Comparison of ENCODE assay signal across 11 cellular contexts in genomic region chr1:35369922-35370671, GRCh38.
DNase-seq lines count a peak whose midpoint lies in the region; ATAC-seq and TF ChIP-seq lines count a peak whose summit lies in the region.
"Had no signal": no experiment of that assay in that cellular context is flagged by ENCODE, and none has a peak within 500 bp of the region (broad histone marks: within the 10 kb centered on the region; RNA-seq: fewer than 3 reads in every experiment).

No MANE protein-coding gene starts in this region.

- no peak overlapping the region for H3K4me2 ChIP-seq in DND-41 (ENCODE audit: insufficient read depth, low read length)
- no peak overlapping the region for H3K4me2 ChIP-seq in osteoblast (ENCODE audit: insufficient read depth, low read length)

- no peak overlapping the region for H3K27ac Mint-ChIP-seq in activated CD4-positive, alpha-beta memory T cell treated with anti-CD3 and anti-CD28 coated beads, Interleukin-2, amount 10 ng/mL, durations not matched to agents 7 days and 5 days
- H3K27ac Mint-ChIP-seq: activated naive CD4-positive, alpha-beta T cell treated with anti-CD3 and anti-CD28 coated beads, Interleukin-2, amount 10 ng/mL, durations not matched to agents 7 days and 5 days had no signal

- H3K79me2 ChIP-seq in DND-41 (ENCODE audit: insufficient read depth, low read length) (no peaks in the 10 kb centered on the region; the same call in 1 of the 2 replicates), osteoblast (ENCODE audit: insufficient read depth, low read length) (peaks cover 2% of the 10 kb centered on the region)

- H4K20me1 ChIP-seq in DND-41 (ENCODE audit: insufficient read depth, low read length) (no peaks in the 10 kb centered on the region), osteoblast (ENCODE audit: insufficient read depth, low read length) (no peaks in the 10 kb centered on the region)

- H3K27ac ChIP-seq in DND-41 (ENCODE audit: low read length) (0 out of 2 replicates have a peak overlapping the region, but pooled peaks have one; percentile 35), osteoblast (ENCODE audit: low read depth, low read length) (peak overlapping the region; percentile 49)

- H3K36me3 Mint-ChIP-seq in activated CD4-positive, alpha-beta memory T cell treated with anti-CD3 and anti-CD28 coated beads, Interleukin-2, amount 10 ng/mL, durations not matched to agents 7 days and 5 days (ENCODE audit: low read depth), result peaks cover 3% of the 10 kb centered on the region

- DNase-seq in DND-41, result peak; percentile 50
- DNase-seq in NCI-H2171 treated with DMSO at 0.1 percent for 48 hours (lab: John Stamatoyannopoulos, UW), result peak; percentile 91
- peak; percentile 69 for DNase-seq in fibroblast of gingiva (ENCODE audit: low read depth)
- DNase-seq in osteoblast (ENCODE audit: insufficient read length, low spot score, missing footprints), result peak; percentile 57
- DNase-seq in activated CD4-positive, alpha-beta memory T cell treated with anti-CD3 and anti-CD28 coated beads, Interleukin-2, amount 10 ng/mL, durations not matched to agents 7 days and 5 days, result no peak
- no peak for DNase-seq in NCI-H748 treated with DMSO at 0.1 percent for 48 hours (lab: John Stamatoyannopoulos, UW)
- DNase-seq in NCI-H1092 treated with DMSO at 0.1 percent for 48 hours (lab: John Stamatoyannopoulos, UW), result no peak
- DNase-seq: activated naive CD4-positive, alpha-beta T cell treated with anti-CD3 and anti-CD28 coated beads, Interleukin-2, amount 10 ng/mL, durations not matched to agents 7 days and 5 days; NCI-H1417 had no signal

- H3K27me3 ChIP-seq in DND-41 (ENCODE audit: insufficient read depth, low read length, poor library complexity) (no peaks in the 10 kb centered on the region), osteoblast (ENCODE audit: insufficient read depth, low read length) (no peaks in the 10 kb centered on the region)

- H3K4me3 Mint-ChIP-seq in activated CD4-positive, alpha-beta memory T cell treated with anti-CD3 and anti-CD28 coated beads, Interleukin-2, amount 10 ng/mL, durations not matched to agents 7 days and 5 days, result no peak overlapping the region
- H3K4me3 Mint-ChIP-seq: activated naive CD4-positive, alpha-beta T cell treated with anti-CD3 and anti-CD28 coated beads, Interleukin-2, amount 10 ng/mL, durations not matched to agents 7 days and 5 days had no signal

- H3K36me3 ChIP-seq in DND-41 (ENCODE audit: insufficient read depth, low read length) (peaks cover 23% of the 10 kb centered on the region; the same call in 1 of the 2 replicates), osteoblast (ENCODE audit: insufficient read depth, low read length) (peaks cover 2% of the 10 kb centered on the region)

- H3K9me3 ChIP-seq in DND-41 (ENCODE audit: insufficient read depth, low read length, severe bottlenecking) (no peaks in the 10 kb centered on the region), osteoblast (ENCODE audit: low read depth, low read length) (no peaks in the 10 kb centered on the region)

- no peak overlapping the region for H3K9ac ChIP-seq in DND-41 (ENCODE audit: low read depth, low read length)

- no peaks in the 10 kb centered on the region for H3K4me1 Mint-ChIP-seq in activated CD4-positive, alpha-beta memory T cell treated with anti-CD3 and anti-CD28 coated beads, Interleukin-2, amount 10 ng/mL, durations not matched to agents 7 days and 5 days
- H3K4me1 Mint-ChIP-seq: activated naive CD4-positive, alpha-beta T cell treated with anti-CD3 and anti-CD28 coated beads, Interleukin-2, amount 10 ng/mL, durations not matched to agents 7 days and 5 days had no signal

- H3K27me3 Mint-ChIP-seq in activated CD4-positive, alpha-beta memory T cell treated with anti-CD3 and anti-CD28 coated beads, Interleukin-2, amount 10 ng/mL, durations not matched to agents 7 days and 5 days, result no peaks in the 10 kb centered on the region
- H3K27me3 Mint-ChIP-seq: activated naive CD4-positive, alpha-beta T cell treated with anti-CD3 and anti-CD28 coated beads, Interleukin-2, amount 10 ng/mL, durations not matched to agents 7 days and 5 days; progenitor cell of endocrine pancreas had no signal

- H3K4me1 ChIP-seq in DND-41 (ENCODE audit: insufficient read depth, low read length) (peaks cover 10% of the 10 kb centered on the region), osteoblast (ENCODE audit: insufficient read depth, low read length) (peaks cover 8% of the 10 kb centered on the region)

- POLR2A ChIA-PET in activated CD4-positive, alpha-beta memory T cell treated with anti-CD3 and anti-CD28 coated beads, Interleukin-2, amount 10 ng/mL, durations not matched to agents 7 days and 5 days (lab: Charles Lee), result no interaction called here

- H3K9me3 Mint-ChIP-seq in activated CD4-positive, alpha-beta memory T cell treated with anti-CD3 and anti-CD28 coated beads, Interleukin-2, amount 10 ng/mL, durations not matched to agents 7 days and 5 days, result no peaks in the 10 kb centered on the region
- H3K9me3 Mint-ChIP-seq: activated naive CD4-positive, alpha-beta T cell treated with anti-CD3 and anti-CD28 coated beads, Interleukin-2, amount 10 ng/mL, durations not matched to agents 7 days and 5 days had no signal

- no peak for TF ChIP-seq CTCF in DND-41 (IDR thresholded peaks at IDR 0.05; ENCODE audit: borderline replicate concordance, extremely low read depth, low read length, poor library complexity, severe bottlenecking)
- TF ChIP-seq CTCF in osteoblast (IDR thresholded peaks at IDR 0.05; ENCODE audit: extremely low read depth, low read depth, low read length), result no peak

- ATAC-seq in DND-41 (ENCODE audit: insufficient read depth, low read depth) (peak; percentile 87), HG02678 (IDR thresholded peaks at IDR 0.05; ENCODE audit: unreplicated experiment) (no peak)

- H2AFZ ChIP-seq in DND-41 (ENCODE audit: low read depth, low read length) (no peak overlapping the region), osteoblast (ENCODE audit: low read length) (no peak overlapping the region)

- no peak overlapping the region for H3K4me3 ChIP-seq in DND-41 (ENCODE audit: low read depth in 1 of 2, low read length in 2 of 2)
- H3K4me3 ChIP-seq in osteoblast (ENCODE audit: insufficient read depth, low read length), result no peak overlapping the region

- CTCF ChIA-PET in activated CD4-positive, alpha-beta memory T cell treated with anti-CD3 and anti-CD28 coated beads, Interleukin-2, amount 10 ng/mL, durations not matched to agents 7 days and 5 days (lab: Charles Lee), result interaction anchor here (0.6 to 1.1 kb wide), 2 partner anchors 104 to 295 kb away, joined by 4 read pairs; no protein-coding TSS in a partner anchor

Comparison
In these comparisons a context has a peak if more than half of its experiments do, and no peak if none do; other contexts are left out.
1. DNase-seq: peak in DND-41 (single experiment), NCI-H2171 treated with DMSO at 0.1 percent for 48 hours (single experiment), fibroblast of gingiva (single experiment) and osteoblast (single experiment); none in activated CD4-positive, alpha-beta memory T cell treated with anti-CD3 and anti-CD28 coated beads, Interleukin-2, amount 10 ng/mL, durations not matched to agents 7 days and 5 days (single experiment), NCI-H748 treated with DMSO at 0.1 percent for 48 hours (single experiment) and NCI-H1092 treated with DMSO at 0.1 percent for 48 hours (single experiment).